11 cellular contexts compared by ENCODE assay signal in the genomic region with DNA sequence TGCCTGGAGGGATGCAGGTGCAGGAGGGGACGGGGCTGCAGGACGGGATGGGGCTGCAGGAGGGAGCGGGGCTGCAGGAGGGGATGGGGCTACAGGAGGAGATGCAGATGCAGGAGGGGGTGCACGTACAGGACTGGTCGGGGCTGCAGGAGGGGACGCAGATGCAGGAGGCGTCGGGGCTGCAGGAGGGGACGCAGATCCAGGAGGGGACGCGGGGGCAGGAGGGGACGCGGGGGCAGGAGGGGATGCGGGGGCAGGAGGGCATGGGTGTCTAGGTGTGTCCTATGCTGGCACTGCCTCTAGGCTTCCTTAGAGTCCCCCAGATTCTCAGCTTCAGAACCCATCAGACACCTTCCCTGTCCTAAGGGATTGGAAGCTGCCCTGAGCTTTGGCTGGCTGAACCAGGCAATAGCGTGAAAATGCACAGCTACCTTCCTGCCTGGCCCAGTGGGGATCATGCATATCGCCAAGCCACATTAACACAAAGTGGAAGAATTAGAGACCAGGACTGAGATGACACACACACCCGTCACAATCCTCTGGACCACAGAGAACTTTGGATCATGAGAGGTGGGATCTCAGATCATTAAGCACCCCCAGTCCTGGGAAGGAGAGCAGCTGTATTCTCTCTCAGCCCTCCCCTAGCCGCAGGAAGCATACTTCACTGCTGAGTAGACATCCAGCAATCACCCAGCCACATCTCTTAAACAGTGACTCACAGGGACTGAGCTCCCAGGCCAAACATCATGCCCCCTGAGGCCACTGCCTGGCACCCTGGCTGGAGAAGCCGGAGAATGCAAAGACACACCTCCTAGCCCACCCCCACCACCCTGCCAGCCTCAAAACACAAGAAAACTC.
DNase-seq lines count a peak whose midpoint lies in the region; ATAC-seq and TF ChIP-seq lines count a peak whose summit lies in the region.
"Had no signal": no experiment of that assay in that cellular context is flagged by ENCODE, and none has a peak within 500 bp of the region (broad histone marks: within the 10 kb centered on the region; RNA-seq: fewer than 3 reads in every experiment).

No MANE protein-coding gene starts in this region.

- intact Hi-C loops in upper lobe of right lung (cut with DNase I), result no loop called here

- DNase-seq in GM04503 (ENCODE audit: low read depth) (peak; percentile 84), SJCRH30 (peak; percentile 58 to 60), fibroblast of mammary gland (ENCODE audit: low read depth) (peak; percentile 96), skeletal muscle cell (ENCODE audit: low read depth) (peak; percentile 71), upper lobe of right lung (no peak), HUDEP-2 (lab: John Stamatoyannopoulos, UW; ENCODE audit: unreplicated experiment in 76 of 76) (no peak)
- DNase-seq: WERI-Rb-1 had no signal

- ATAC-seq in GM18861 (IDR thresholded peaks at IDR 0.05; ENCODE audit: unreplicated experiment) (no peak), upper lobe of right lung (no peak), HG03039 (IDR thresholded peaks at IDR 0.05; ENCODE audit: unreplicated experiment) (no peak)
- ATAC-seq: GM12878, right cardiac atrium had no signal

- TF ChIP-seq CTCF in fibroblast of mammary gland (conservative IDR thresholded peaks at IDR 0.05; ENCODE audit: control insufficient read depth, insufficient read depth, low read depth, low read length), result no peak
- TF ChIP-seq CTCF in upper lobe of right lung (IDR thresholded peaks at IDR 0.05), result no peak

- H3K4me3 ChIP-seq in SJCRH30 (no peak overlapping the region), fibroblast of mammary gland (ENCODE audit: control insufficient read depth, low read depth, low read length) (no peak overlapping the region), skeletal muscle cell (ENCODE audit: low read depth, low read length) (no peak overlapping the region), upper lobe of right lung (no peak overlapping the region)
- H3K4me3 ChIP-seq: GM12878 had no signal

- H3K36me3 ChIP-seq in SJCRH30 (no peaks in the 10 kb centered on the region), upper lobe of right lung (no peaks in the 10 kb centered on the region)
- H3K36me3 ChIP-seq: WERI-Rb-1 had no signal

- peaks cover 3% of the 10 kb centered on the region; the same call in 1 of the 2 replicates for H3K4me1 ChIP-seq in SJCRH30
- H3K4me1 ChIP-seq in upper lobe of right lung, result peaks cover 7% of the 10 kb centered on the region

- no peak overlapping the region for H3K27ac ChIP-seq in SJCRH30
- H3K27ac ChIP-seq in upper lobe of right lung, result no peak overlapping the region
- H3K27ac ChIP-seq: WERI-Rb-1 had no signal

- no peaks in the 10 kb centered on the region for H3K9me3 ChIP-seq in SJCRH30 (replicated peaks)
- H3K9me3 ChIP-seq in upper lobe of right lung, result no peaks in the 10 kb centered on the region

- H3K27me3 ChIP-seq in SJCRH30 (no peaks in the 10 kb centered on the region), upper lobe of right lung (no peaks in the 10 kb centered on the region)

Comparison
In these comparisons a context has a peak if more than half of its experiments do, and no peak if none do; other contexts are left out.
1. DNase-seq: peak in GM04503 (single experiment), SJCRH30 (2 of 2), fibroblast of mammary gland (single experiment) and skeletal muscle cell (single experiment); none in upper lobe of right lung (single experiment) and HUDEP-2 (0 of 76).